Comparison of ENCODE assay signal across 1 cellular context in genomic region chr11:67689178-67689577, GRCh38.
TF ChIP-seq lines count a peak whose summit lies in the region.

No MANE protein-coding gene starts in this region.

TF ChIP-seq in K562, 482 proteins besides CTCF, POLR2A, EP300 and RAD21:
- TF ChIP-seq ZBTB17 (CRISPR knock-in tag; IDR thresholded peaks at IDR 0.05) = no peak
- TF ChIP-seq HMG20B (CRISPR knock-in tag; IDR thresholded peaks at IDR 0.05) = no peak
- no peak for TF ChIP-seq GATA2 (CRISPR knock-in tag; IDR thresholded peaks at IDR 0.05)
- no peak for TF ChIP-seq ZC3H4 (CRISPR knock-in tag; IDR thresholded peaks at IDR 0.05; ENCODE audit: borderline replicate concordance)
- TF ChIP-seq ZFPM2 (CRISPR knock-in tag; IDR thresholded peaks at IDR 0.05) = no peak
- TF ChIP-seq ZNF277 (CRISPR knock-in tag; IDR thresholded peaks at IDR 0.05; ENCODE audit: borderline replicate concordance) = no peak
- no peak for TF ChIP-seq ZNF644 (tag; IDR thresholded peaks at IDR 0.05; ENCODE audit: low read depth)
- no peak for TF ChIP-seq PHB (CRISPR knock-in tag; IDR thresholded peaks at IDR 0.05)
- TF ChIP-seq MEIS2 (IDR thresholded peaks at IDR 0.05; ENCODE audit: partially characterized antibody) = peak; percentile 44
- TF ChIP-seq CBFB (CRISPR knock-in tag; IDR thresholded peaks at IDR 0.05) = no peak
- TF ChIP-seq MCM3 (IDR thresholded peaks at IDR 0.05) = no peak
- no peak for TF ChIP-seq NONO (IDR thresholded peaks at IDR 0.05; ENCODE audit: low read depth in 2 of 2, low read length in 1 of 2)
- no peak for TF ChIP-seq ZNF436 (CRISPR knock-in tag; IDR thresholded peaks at IDR 0.05)
- TF ChIP-seq ZNF311 (CRISPR knock-in tag; IDR thresholded peaks at IDR 0.05) = peak; percentile 83; the same call in 1 of the 2 replicates
- TF ChIP-seq ZNF318 (IDR thresholded peaks at IDR 0.05; ENCODE audit: borderline replicate concordance in 1 of 2, low read depth in 1 of 2) = no peak
- no peak for TF ChIP-seq PHTF2 (CRISPR knock-in tag; IDR thresholded peaks at IDR 0.05)
- TF ChIP-seq RBM39 (optimal IDR thresholded peaks at IDR 0.05; ENCODE audit: low read depth, low read length) = no peak
